In genomic region chr3:9793161-9793781, GRCh38 we compare ENCODE assay signal across 8 cellular contexts. TPM values are rescaled to one million over a fixed set of nuclear protein-coding genes. Genes with fewer than 3 reads are reported as not detected.
DNase-seq lines count a peak whose midpoint lies in the region; FAIRE-seq and TF ChIP-seq lines count a peak whose summit lies in the region.

No MANE protein-coding gene starts in this region.

- TF ChIP-seq CTCF in AG04449 (IDR thresholded peaks at IDR 0.05; ENCODE audit: insufficient read depth, low read length, missing control alignments) (no peak), Peyer's patch (IDR thresholded peaks at IDR 0.05) (peak in 1 of 6 experiments; percentile 23), bronchial epithelial cell (IDR thresholded peaks at IDR 0.05; ENCODE audit: insufficient read depth, low read length, severe bottlenecking) (no peak)

- peak overlapping the region; percentile 94 to 97 (median 96) for H3K27ac ChIP-seq in Peyer's patch

- no peaks in the 10 kb centered on the region for H3K9me3 ChIP-seq in Peyer's patch

- FAIRE-seq in GM19239 (lab: Jason Lieb, UNC) (peak; percentile 4), bronchial epithelial cell (lab: Jason Lieb, UNC) (no peak), frontal cortex (lab: Jason Lieb, UNC) (no peak)

- peaks cover 0 to 31% (median 13%) of the 10 kb centered on the region in 4 donors for H3K4me1 ChIP-seq in Peyer's patch

- peak overlapping the region; percentile 99 for H3K4me3 ChIP-seq in AG04449 (ENCODE audit: low read depth, low read length)
- H3K4me3 ChIP-seq in Peyer's patch = peak overlapping the region; percentile 81 to 94 (median 89)
- H3K4me3 ChIP-seq in bronchial epithelial cell (ENCODE audit: low read depth, low read length) = peak overlapping the region; percentile 94

- CTCF ChIA-PET in AG04449 (lab: Yijun Ruan, JAX) = interaction anchor here (0.8 to 1.8 kb wide), 3 partner anchors 11 to 43 kb away, joined by 3 to 7 read pairs (median 4); no protein-coding TSS in a partner anchor

- POLR2A ChIA-PET in AG04449 (lab: Yijun Ruan, JAX) = interaction anchor here (0.7 to 1.8 kb wide), 16 partner anchors 9 to 535 kb away, joined by 3 to 13 read pairs (median 4); partner anchors contain the start of genes BRPF1, CRELD1, OGG1 and RPUSD3

- DNase-seq in AG04449 (ENCODE audit: low read depth, low spot score) (no peak), GM19239 (ENCODE audit: insufficient read length, low spot score) (no peak), Peyer's patch (peak in 1 of 3 donors; percentile 67), bronchial epithelial cell (ENCODE audit: low read depth) (peak; percentile 42), left kidney (ENCODE audit: low read depth, low spot score) (peak; percentile 46), superior temporal gyrus (ENCODE audit: extremely low spot score) (peak; percentile 15), frontal cortex (ENCODE audit: low spot score in 2 of 2) (no peak), Ammon's horn (ENCODE audit: low spot score) (no peak)

- H3K27me3 ChIP-seq in Peyer's patch = no peaks in the 10 kb centered on the region
- no peaks in the 10 kb centered on the region for H3K27me3 ChIP-seq in bronchial epithelial cell (ENCODE audit: control insufficient read depth, insufficient read depth, low read length)

- TF ChIP-seq POLR2A in Peyer's patch (IDR thresholded peaks at IDR 0.05) = no peak

- peaks cover 0 to 49% (median 0%) of the 10 kb centered on the region in 3 donors for H3K36me3 ChIP-seq in Peyer's patch
- H3K36me3 ChIP-seq in bronchial epithelial cell (ENCODE audit: control insufficient read depth, insufficient read depth, low read length) = peaks cover 18% of the 10 kb centered on the region

RNA-seq across cellular contexts. Expression of gene ARPC4, which starts 0.4 kb away (rescaled TPM):
- total RNA-seq in Peyer's patch = 100 to 1,000 TPM; 111 to 165 (median 135) TPM
- 192 and 204 TPM in 2 replicates for total RNA-seq in bronchial epithelial cell
- 181 TPM for total RNA-seq in frontal cortex

RNA-seq across cellular contexts. Expression of gene TADA3, which starts 1.0 kb away (rescaled TPM):
- total RNA-seq in Peyer's patch (10 to 100 TPM; 38.0 to 63.6 (median 55.7) TPM), bronchial epithelial cell (46.9 and 78.5 TPM in 2 replicates), frontal cortex (33.0 TPM)

RNA-seq across cellular contexts. Expression of gene TTLL3, which starts 16.8 kb away (rescaled TPM):
- total RNA-seq in Peyer's patch = 100 to 1,000 TPM in 3 of 4 donors, 10 to 100 TPM in 1; 42.4 to 594 (median 143) TPM
- total RNA-seq in bronchial epithelial cell = 11.3 and 17.3 TPM in 2 replicates
- 17.1 TPM for total RNA-seq in frontal cortex

RNA-seq across cellular contexts. Expression of gene CAMK1, which starts 23.5 kb away (rescaled TPM):
- total RNA-seq in Peyer's patch (10 to 100 TPM in 2 of 4 donors, 1 to 10 TPM in 2; 5.6 to 51.2 (median 10.4) TPM), bronchial epithelial cell (18.2 and 36.4 TPM in 2 replicates), frontal cortex (69.7 TPM)

RNA-seq across cellular contexts. Expression of gene OGG1, which starts 43.5 kb away (rescaled TPM):
- total RNA-seq in Peyer's patch (100 to 1,000 TPM in 1 of 4 donors, 10 to 100 TPM in 3; 51.2 to 163 (median 74.1) TPM), bronchial epithelial cell (21.6 and 26.5 TPM in 2 replicates), frontal cortex (98.6 TPM)

Comparison
In these comparisons a context has a peak if more than half of its experiments do, and no peak if none do; other contexts are left out.
1. DNase-seq: peak in bronchial epithelial cell (single experiment), left kidney (single experiment) and superior temporal gyrus (single experiment); none in AG04449 (single experiment), GM19239 (single experiment), frontal cortex (0 of 2) and Ammon's horn (single experiment).
2. Peak in every context shown above with its lines, with median percentiles within 50 percentile points of each other: H3K4me3 ChIP-seq.